8 cellular contexts compared by ENCODE assay signal in the genomic region with DNA sequence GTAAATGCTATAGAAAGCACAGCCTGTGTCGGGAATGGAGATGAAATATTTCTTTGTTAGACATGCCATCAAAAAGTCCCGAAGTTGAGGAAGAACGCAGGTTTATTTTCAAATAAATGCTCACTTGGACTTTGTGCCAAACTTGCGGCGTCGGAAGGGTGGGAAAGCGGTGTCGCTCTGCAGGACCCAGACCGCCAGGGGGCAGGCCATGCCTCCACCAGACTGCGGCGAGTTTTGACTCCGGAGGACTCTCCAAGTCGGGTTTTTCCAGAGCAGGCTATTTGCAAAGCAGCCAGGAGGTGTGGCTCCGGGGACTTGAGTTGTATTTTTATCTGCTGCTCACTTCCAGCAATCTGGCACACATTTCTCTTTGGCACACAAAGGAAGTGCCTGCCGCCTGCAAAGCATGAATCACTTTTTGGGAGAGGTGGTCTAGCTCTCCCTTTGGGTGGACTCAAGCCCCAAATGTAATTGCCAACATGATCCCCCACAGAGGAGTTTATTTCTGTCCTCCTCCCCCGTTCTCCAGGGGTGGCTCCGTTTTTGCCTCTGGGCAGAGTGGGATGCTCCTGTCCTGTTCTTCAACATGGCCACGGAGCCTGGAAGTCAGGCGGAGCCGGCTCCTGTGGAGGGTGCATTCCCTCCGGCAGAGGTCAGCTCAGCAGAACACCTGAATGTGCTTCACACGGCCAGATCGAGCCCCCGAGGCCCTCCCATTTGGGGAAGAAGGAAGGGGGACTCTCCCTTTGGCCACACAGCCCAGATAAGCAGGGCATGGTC.
DNase-seq lines count a peak whose midpoint lies in the region; ATAC-seq, FAIRE-seq and TF ChIP-seq lines count a peak whose summit lies in the region.

No MANE protein-coding gene starts in this region.

- H3K27me3 ChIP-seq in RWPE2 (ENCODE audit: insufficient read depth, poor library complexity, severe bottlenecking): peaks cover 26% of the 10 kb centered on the region

- no peaks in the 10 kb centered on the region for H3K4me1 ChIP-seq in RWPE2 (ENCODE audit: insufficient read depth, poor library complexity, severe bottlenecking)

- peak; percentile 80 for TF ChIP-seq CTCF in RWPE2 (IDR thresholded peaks at IDR 0.05; ENCODE audit: poor library complexity, severe bottlenecking)

- no peak for FAIRE-seq in HTR-8/SVneo (lab: Jason Lieb, UNC)
- peak; percentile 55 for FAIRE-seq in endometrium (lab: Jason Lieb, UNC)

- H3K9me3 ChIP-seq in RWPE2 (ENCODE audit: severe bottlenecking): no peaks in the 10 kb centered on the region

- DNase-seq in DMS79 treated with DMSO at 0.1 percent for 48 hours (lab: John Stamatoyannopoulos, UW): peak; percentile 44
- peak; percentile 30 for DNase-seq in HTR-8/SVneo (ENCODE audit: insufficient read length, low spot score)
- DNase-seq in RWPE2 (ENCODE audit: low spot score): no peak
- peak; percentile 74 to 76 for DNase-seq in lung microvascular endothelial cell (ENCODE audit: low read depth in 2 of 2)
- peak; percentile 59 for DNase-seq in stimulated activated naive CD8-positive, alpha-beta T cell treated with anti-CD3 and anti-CD28 coated beads, Interleukin-15, Interleukin-2, amounts not matched to agents 100 U/mL and 50 U/mL, for 24 hours

- no peak overlapping the region for H3K27ac ChIP-seq in RWPE2 (ENCODE audit: poor library complexity, severe bottlenecking)

- no peaks in the 10 kb centered on the region for H3K36me3 ChIP-seq in RWPE2 (ENCODE audit: low read depth)

- ATAC-seq in RWPE2 (ENCODE audit: low read depth) (peak; percentile 62; the same call in 2 of the 3 replicates), HG03432 (IDR thresholded peaks at IDR 0.05; ENCODE audit: unreplicated experiment) (no peak), HG03565 (IDR thresholded peaks at IDR 0.05; ENCODE audit: unreplicated experiment) (no peak)
- ATAC-seq in stimulated activated naive CD8-positive, alpha-beta T cell treated with anti-CD3 and anti-CD28 coated beads, Interleukin-15, Interleukin-2, amounts not matched to agents 100 U/mL and 50 U/mL, for 24 hours: no peak

- H3K4me3 ChIP-seq in RWPE2 (ENCODE audit: severe bottlenecking): no peak overlapping the region
